ENCODE assay signal across 9 cellular contexts in the genomic region with DNA sequence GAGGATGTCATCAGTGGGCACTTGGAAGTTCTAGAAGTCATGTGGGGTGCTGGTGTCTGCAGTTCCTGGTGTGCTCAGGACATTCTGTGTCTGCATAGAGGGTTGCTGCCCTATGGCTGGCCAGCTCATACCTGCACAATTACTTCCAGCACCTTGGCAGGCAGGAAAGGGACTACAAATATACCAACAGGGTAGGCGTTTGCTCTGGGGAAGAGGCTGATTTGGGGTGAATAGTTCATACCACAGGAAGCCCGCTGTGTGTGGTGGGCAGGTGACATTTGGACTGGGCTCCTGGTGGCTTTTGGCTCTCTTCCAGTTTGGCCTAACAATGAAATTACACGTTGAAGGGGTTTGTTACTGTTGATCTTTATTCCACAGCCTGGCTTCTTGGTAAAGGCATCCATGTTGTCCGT.
DNase-seq lines count a peak whose midpoint lies in the region; ATAC-seq and TF ChIP-seq lines count a peak whose summit lies in the region.
"Had no signal": no experiment of that assay in that cellular context is flagged by ENCODE, and none has a peak within 500 bp of the region (broad histone marks: within the 10 kb centered on the region; RNA-seq: fewer than 3 reads in every experiment).

No MANE protein-coding gene starts in this region.

- H3K9me3 ChIP-seq in Panc1 (ENCODE audit: control insufficient read depth, insufficient read depth, low read depth, low read length) = no peaks in the 10 kb centered on the region

- no peak for TF ChIP-seq CTCF in Panc1 (IDR thresholded peaks at IDR 0.05)
- no peak for TF ChIP-seq CTCF in epithelial cell of esophagus (IDR thresholded peaks at IDR 0.05; ENCODE audit: insufficient read depth, low read depth, low read length, missing control alignments)

- POLR2A ChIA-PET in Panc1 (lab: Charles Lee) = no interaction called here

- H3K36me3 ChIP-seq in Panc1 (ENCODE audit: control insufficient read depth, insufficient read depth, low read length) = no peaks in the 10 kb centered on the region
- H3K36me3 ChIP-seq in H7 (replicated peaks; ENCODE audit: control insufficient read depth, insufficient read depth, low read length) = no peaks in the 10 kb centered on the region

- H3K4me1 ChIP-seq in Panc1 (ENCODE audit: control insufficient read depth, insufficient read depth, low read length) = no peaks in the 10 kb centered on the region; the same call in 1 of the 2 replicates

- CTCF ChIA-PET in Panc1 (lab: Charles Lee) = no interaction called here

- no peak overlapping the region for H3K4me3 ChIP-seq in Panc1 (ENCODE audit: low read depth in 2 of 2, low read length in 2 of 2)
- no peak overlapping the region for H3K4me3 ChIP-seq in epithelial cell of esophagus (ENCODE audit: low read length)
- H3K4me3 ChIP-seq in H7 (ENCODE audit: insufficient read depth, low read depth, low read length) = no peak overlapping the region

- no peaks in the 10 kb centered on the region for H3K27me3 ChIP-seq in Panc1 (ENCODE audit: control insufficient read depth, insufficient read depth, low read length)
- H3K27me3 ChIP-seq in H7 (ENCODE audit: control insufficient read depth, insufficient read depth, low read length) = no peaks in the 10 kb centered on the region

- H3K27ac ChIP-seq in Panc1 (ENCODE audit: low read length) (no peak overlapping the region; the same call in 1 of the 2 replicates), temporal lobe (ENCODE audit: low read depth, low read length) (peak overlapping the region; percentile 48)

- DNase-seq in activated naive CD4-positive, alpha-beta T cell treated with Interleukin-2 at 50 U/mL for 16 hours = peak; percentile 9
- DNase-seq in activated naive CD4-positive, alpha-beta T cell treated with anti-CD3 and anti-CD28 coated beads, Interleukin-2, amount 50 U/mL, for 16 hours = no peak
- no peak for DNase-seq in Panc1 (ENCODE audit: low read depth, low spot score)
- peak; percentile 43 for DNase-seq in epithelial cell of esophagus (ENCODE audit: low read depth)
- DNase-seq in H7 = no peak
- DNase-seq in putamen (ENCODE audit: low spot score) = no peak
- DNase-seq: NCI-H226 had no signal

- BruUV-seq in Panc1 (replicated peaks; lab: Mats Ljungman, UMichigan) = no TSS peak

- intact Hi-C loops in Panc1 (cut with micrococcal nuclease; ENCODE audit: unreplicated experiment) = no loop called here

- in situ Hi-C loops in Panc1 (cut with HindIII; ENCODE audit: low pct_unique_long_range_greater_than_20kb, low sequenced_read_pairs) = no loop called here

- peak; percentile 68 for ATAC-seq in Panc1
- no peak for ATAC-seq in HG02678 (IDR thresholded peaks at IDR 0.05; ENCODE audit: unreplicated experiment)

Comparison
In these comparisons a context has a peak if more than half of its experiments do, and no peak if none do; other contexts are left out.
1. DNase-seq: peak in activated naive CD4-positive, alpha-beta T cell treated with Interleukin-2 at 50 U/mL for 16 hours (single experiment) and epithelial cell of esophagus (single experiment); none in activated naive CD4-positive, alpha-beta T cell treated with anti-CD3 and anti-CD28 coated beads, Interleukin-2, amount 50 U/mL, for 16 hours (single experiment), Panc1 (single experiment), H7 (single experiment) and putamen (single experiment).